Comparison of ENCODE assay signal across 9 cellular contexts in genomic region chr19:42277821-42278809, GRCh38. TPM values are rescaled to one million over a fixed set of nuclear protein-coding genes. Genes with fewer than 3 reads are reported as not detected.
DNase-seq lines count a peak whose midpoint lies in the region; FAIRE-seq and TF ChIP-seq lines count a peak whose summit lies in the region.
"Had no signal": no experiment of that assay in that cellular context is flagged by ENCODE, and none has a peak within 500 bp of the region (broad histone marks: within the 10 kb centered on the region; RNA-seq: fewer than 3 reads in every experiment).

No MANE protein-coding gene starts in this region.

- peaks cover 6 to 14% of the 10 kb centered on the region in 2 donors for H3K36me3 Mint-ChIP-seq in CD4-positive, alpha-beta memory T cell

- H3K4me1 Mint-ChIP-seq in CD4-positive, alpha-beta memory T cell, result peaks cover 41 to 48% (median 44%) of the 10 kb centered on the region in 4 donors

- no TSS peak for BruUV-seq in endothelial cell of umbilical vein (replicated peaks; lab: Mats Ljungman, UMichigan)

- H3K4me2 ChIP-seq in endothelial cell of umbilical vein (ENCODE audit: insufficient read depth, low read length) (peak overlapping the region; percentile 13), osteoblast (ENCODE audit: insufficient read depth, low read length) (no peak overlapping the region)

- peaks cover 26% of the 10 kb centered on the region for H3K79me2 ChIP-seq in endothelial cell of umbilical vein (ENCODE audit: control insufficient read depth, insufficient read depth, low read length)
- H3K79me2 ChIP-seq in osteoblast (ENCODE audit: insufficient read depth, low read length), result peaks cover 78% of the 10 kb centered on the region

- H2AFZ ChIP-seq in endothelial cell of umbilical vein (ENCODE audit: low read depth, low read length) (no peak overlapping the region), osteoblast (ENCODE audit: low read length) (no peak overlapping the region)

- peaks cover 56% of the 10 kb centered on the region for H3K4me1 ChIP-seq in CD4-positive, alpha-beta memory T cell (ENCODE audit: insufficient read depth, low read length)
- peaks cover 49% of the 10 kb centered on the region for H3K4me1 ChIP-seq in endothelial cell of umbilical vein (ENCODE audit: control insufficient read depth, extremely low read depth, insufficient read depth, low read length)
- H3K4me1 ChIP-seq in osteoblast (ENCODE audit: insufficient read depth, low read length), result peaks cover 61% of the 10 kb centered on the region

- H4K20me1 ChIP-seq in endothelial cell of umbilical vein (replicated peaks; ENCODE audit: control insufficient read depth, extremely low read depth, insufficient read depth, low read length) (no peaks in the 10 kb centered on the region), osteoblast (ENCODE audit: insufficient read depth, low read length) (peaks cover 59% of the 10 kb centered on the region)

- no peaks in the 10 kb centered on the region for H3K9me3 ChIP-seq in CD4-positive, alpha-beta memory T cell (ENCODE audit: control insufficient read depth in 1 of 2, low read length in 2 of 2)
- H3K9me3 ChIP-seq in endothelial cell of umbilical vein (replicated peaks; ENCODE audit: control insufficient read depth, insufficient read depth, low read length) (no peaks in the 10 kb centered on the region), osteoblast (ENCODE audit: low read depth, low read length) (no peaks in the 10 kb centered on the region)

- in situ Hi-C loops in GM13977 (cut with MboI; ENCODE audit: low pct_unique_long_range_greater_than_20kb, low sequenced_read_pairs, unreplicated experiment), result loop anchor here (25.0 kb wide), 1 partner anchor 166 kb away; no protein-coding TSS in a partner anchor

- H3K9ac ChIP-seq in endothelial cell of umbilical vein (replicated peaks; ENCODE audit: extremely low read depth, insufficient read depth, low read length), result no peak overlapping the region

- no peaks in the 10 kb centered on the region for H3K27me3 ChIP-seq in CD4-positive, alpha-beta memory T cell (ENCODE audit: insufficient read depth, low read length)
- no peaks in the 10 kb centered on the region for H3K27me3 ChIP-seq in endothelial cell of umbilical vein (ENCODE audit: control insufficient read depth in 2 of 2, insufficient read depth in 2 of 2, low read length in 2 of 2)
- H3K27me3 ChIP-seq in osteoblast (ENCODE audit: insufficient read depth, low read length), result no peaks in the 10 kb centered on the region

- peak overlapping the region; percentile 31 for H3K27ac ChIP-seq in CD4-positive, alpha-beta memory T cell (ENCODE audit: low read depth, low read length)
- H3K27ac ChIP-seq in endothelial cell of umbilical vein (ENCODE audit: insufficient read depth, low read depth, low read length) (peak overlapping the region; percentile 64), osteoblast (ENCODE audit: low read depth, low read length) (peak overlapping the region; percentile 45)

- peak; percentile 15 for TF ChIP-seq POLR2A in endothelial cell of umbilical vein (IDR thresholded peaks at IDR 0.05; ENCODE audit: low read depth, low read length)

- POLR2A ChIA-PET in CD4-positive, alpha-beta memory T cell (lab: Charles Lee; ENCODE audit: partially characterized antibody), result interaction anchor here (1.4 to 9.3 kb wide), 6 partner anchors 8 to 146 kb away, joined by 3 to 139 read pairs (median 12); partner anchors contain the start of genes CIC, GSK3A and POU2F2
- POLR2A ChIA-PET in endothelial cell of umbilical vein (lab: Charles Lee), result interaction anchor here (1.4 to 1.6 kb wide), 2 partner anchors 27 to 35 kb away, joined by 4 to 7 read pairs; no protein-coding TSS in a partner anchor

- no peak for DNase-seq in CD4-positive, alpha-beta memory T cell
- DNase-seq in NCI-H2171 (lab: John Stamatoyannopoulos, UW) (peak; percentile 20), endothelial cell of umbilical vein (ENCODE audit: low read depth, low spot score) (peak; percentile 71), osteoblast (ENCODE audit: insufficient read length, low spot score, missing footprints) (no peak), HuH-7.5 (ENCODE audit: low spot score) (no peak), cortex of kidney (lab: John Stamatoyannopoulos, UW) (no peak), amniotic stem cell (lab: John Stamatoyannopoulos, UW) (no peak), GM13977 (ENCODE audit: low spot score) (no peak)
- DNase-seq: activated naive CD4-positive, alpha-beta T cell had no signal

- peak; percentile 73 for FAIRE-seq in endothelial cell of umbilical vein (lab: Jason Lieb, UNC)

- H3K9me3 Mint-ChIP-seq in CD4-positive, alpha-beta memory T cell, result no peaks in the 10 kb centered on the region

- no peaks in the 10 kb centered on the region for H3K27me3 Mint-ChIP-seq in CD4-positive, alpha-beta memory T cell

- dilution Hi-C loops in endothelial cell of umbilical vein (cut with MboI; ENCODE audit: extremely low pct_ligation_motif_present, low sequenced_read_pairs), result no loop called here

- H3K36me3 ChIP-seq in CD4-positive, alpha-beta memory T cell (ENCODE audit: insufficient read depth, low read length), result peaks cover 10% of the 10 kb centered on the region
- peaks cover 7 to 16% of the 10 kb centered on the region in 2 experiments for H3K36me3 ChIP-seq in endothelial cell of umbilical vein (ENCODE audit: control insufficient read depth in 2 of 2, extremely low read depth in 1 of 2, insufficient read depth in 2 of 2, low read length in 2 of 2)
- H3K36me3 ChIP-seq in osteoblast (ENCODE audit: insufficient read depth, low read length), result peaks cover 26% of the 10 kb centered on the region

- no peaks in the 10 kb centered on the region for H3K9me1 ChIP-seq in endothelial cell of umbilical vein (replicated peaks; ENCODE audit: control insufficient read depth, extremely low read depth, insufficient read depth, low read length)

- no peak overlapping the region for H3K4me3 ChIP-seq in CD4-positive, alpha-beta memory T cell (ENCODE audit: low read length in 2 of 2)
- H3K4me3 ChIP-seq in endothelial cell of umbilical vein (replicated peaks in 1 of 3; ENCODE audit: insufficient read depth in 1 of 3, low read depth in 1 of 3, low read length in 3 of 3) (no peak overlapping the region), osteoblast (ENCODE audit: insufficient read depth, low read length) (peak overlapping the region; percentile 13)

- intact Hi-C loops in CD4-positive, alpha-beta memory T cell (cut with micrococcal nuclease), result no loop called here
- intact Hi-C loops in endothelial cell of umbilical vein (cut with micrococcal nuclease), result no loop called here

- TF ChIP-seq CTCF in endothelial cell of umbilical vein (IDR thresholded peaks at IDR 0.05; ENCODE audit: extremely low read depth in 1 of 2, insufficient read depth in 1 of 2, low read depth in 1 of 2, low read length in 2 of 2) (no peak), osteoblast (IDR thresholded peaks at IDR 0.05; ENCODE audit: extremely low read depth, low read depth, low read length) (no peak), GM13977 (IDR thresholded peaks at IDR 0.05; ENCODE audit: extremely low read depth, insufficient read depth, missing control alignments) (no peak)

- CTCF ChIA-PET in CD4-positive, alpha-beta memory T cell (lab: Charles Lee; ENCODE audit: partially characterized antibody), result interaction anchor here (1.5 to 4.4 kb wide), 11 partner anchors 8 to 169 kb away, joined by 5 to 77 read pairs (median 8); partner anchors contain the start of genes CIC, GSK3A and POU2F2
- CTCF ChIA-PET in endothelial cell of umbilical vein (lab: Charles Lee), result interaction anchor here (1.2 to 7.4 kb wide), 9 partner anchors 7 to 165 kb away, joined by 3 to 365 read pairs (median 5); partner anchors contain the start of genes DEDD2, ERF and GSK3A

- peak overlapping the region in 6 of 8 donors; percentile 13 to 93 (median 76) for H3K4me3 Mint-ChIP-seq in CD4-positive, alpha-beta memory T cell

- H3K27ac Mint-ChIP-seq in CD4-positive, alpha-beta memory T cell, result peak overlapping the region; percentile 42 to 96 (median 67)

RNA-seq across cellular contexts. Expression of gene CIC, which starts 9.1 kb away (rescaled TPM):
- 10 to 100 TPM; 81.6 to 82.6 TPM for total RNA-seq in CD4-positive, alpha-beta memory T cell
- 1 to 10 TPM in 1 of 2 donors, not detected in 1; 3.5 TPM for polyA plus RNA-seq in CD4-positive, alpha-beta memory T cell
- total RNA-seq in endothelial cell of umbilical vein (86.0 and 86.3 TPM in 2 replicates), osteoblast (33.6 and 39.1 TPM in 2 replicates)
- 18.4 and 23.5 TPM in 2 replicates for polyA plus RNA-seq in endothelial cell of umbilical vein
- 15.8 and 26.9 TPM in 2 replicates for polyA plus RNA-seq in endothelial cell of umbilical vein (2011; cell fraction: cytosol; rRNA removed)
- polyA plus RNA-seq in endothelial cell of umbilical vein (2011; cell fraction: nucleus; rRNA removed), result 59.1 and 69.4 TPM in 2 replicates
- 28.9 and 43.8 TPM in 2 replicates for polyA plus RNA-seq in endothelial cell of umbilical vein (2012)
- polyA minus RNA-seq in endothelial cell of umbilical vein, result 9.1 and 9.7 TPM in 2 replicates
- 11.2 TPM for polyA minus RNA-seq in endothelial cell of umbilical vein (2011; cell fraction: cytosol; rRNA and poly(A)+ RNA removed)
- 15.3 and 26.1 TPM in 2 replicates for polyA minus RNA-seq in endothelial cell of umbilical vein (2011; cell fraction: nucleus; rRNA and poly(A)+ RNA removed)

RNA-seq across cellular contexts. Expression of gene ERF, which starts 23.2 kb away (rescaled TPM):
- 10 to 100 TPM; 38.5 to 39.9 TPM for total RNA-seq in CD4-positive, alpha-beta memory T cell
- 1 to 10 TPM; 2.7 to 3.7 TPM for polyA plus RNA-seq in CD4-positive, alpha-beta memory T cell
- total RNA-seq in endothelial cell of umbilical vein, result 117 and 130 TPM in 2 replicates
- polyA plus RNA-seq in endothelial cell of umbilical vein, result 102 and 125 TPM in 2 replicates
- polyA plus RNA-seq in endothelial cell of umbilical vein (2011; cell fraction: cytosol; rRNA removed), result 43.3 and 54.3 TPM in 2 replicates
- 130 and 152 TPM in 2 replicates for polyA plus RNA-seq in endothelial cell of umbilical vein (2011; cell fraction: nucleus; rRNA removed)
- 40.7 and 61.9 TPM in 2 replicates for polyA plus RNA-seq in endothelial cell of umbilical vein (2012)
- 76.4 and 95.4 TPM in 2 replicates for polyA minus RNA-seq in endothelial cell of umbilical vein
- 26.5 TPM for polyA minus RNA-seq in endothelial cell of umbilical vein (2011; cell fraction: cytosol; rRNA and poly(A)+ RNA removed)
- 38.5 and 45.5 TPM in 2 replicates for polyA minus RNA-seq in endothelial cell of umbilical vein (2011; cell fraction: nucleus; rRNA and poly(A)+ RNA removed)
- total RNA-seq in osteoblast, result 31.8 and 44.8 TPM in 2 replicates

RNA-seq across cellular contexts. Expression of gene PRR19, which starts 23.8 kb away (rescaled TPM):
- under 1 TPM; 0.28 to 0.64 TPM for total RNA-seq in CD4-positive, alpha-beta memory T cell
- under 1 TPM; 0.48 to 0.85 TPM for polyA plus RNA-seq in CD4-positive, alpha-beta memory T cell
- 1.0 and 1.5 TPM in 2 replicates for total RNA-seq in endothelial cell of umbilical vein
- 1.4 and 1.9 TPM in 2 replicates for polyA plus RNA-seq in endothelial cell of umbilical vein
- 0.98 and 1.0 TPM in 2 replicates for polyA plus RNA-seq in endothelial cell of umbilical vein (2011; cell fraction: cytosol; rRNA removed)
- 0.55 and 0.92 TPM in 2 replicates for polyA plus RNA-seq in endothelial cell of umbilical vein (2011; cell fraction: nucleus; rRNA removed)
- 1.1 and 1.3 TPM in 2 replicates for polyA plus RNA-seq in endothelial cell of umbilical vein (2012)
- 0.53 and 0.62 TPM in 2 replicates for polyA minus RNA-seq in endothelial cell of umbilical vein
- not detected for polyA minus RNA-seq in endothelial cell of umbilical vein (2011; cell fraction: cytosol; rRNA and poly(A)+ RNA removed)
- polyA minus RNA-seq in endothelial cell of umbilical vein (2011; cell fraction: nucleus; rRNA and poly(A)+ RNA removed), result 0.53 and 0.63 TPM in 2 replicates
- 0.36 and 0.59 TPM in 2 replicates for total RNA-seq in osteoblast

RNA-seq across cellular contexts. Expression of gene PAFAH1B3, which starts 24.3 kb away (rescaled TPM):
- 10 to 100 TPM; 17.0 to 17.2 TPM for total RNA-seq in CD4-positive, alpha-beta memory T cell
- 10 to 100 TPM; 35.0 to 43.7 TPM for polyA plus RNA-seq in CD4-positive, alpha-beta memory T cell
- total RNA-seq in endothelial cell of umbilical vein (41.4 and 47.6 TPM in 2 replicates), osteoblast (18.3 and 23.2 TPM in 2 replicates)
- 95.0 and 115 TPM in 2 replicates for polyA plus RNA-seq in endothelial cell of umbilical vein
- 60.9 and 62.4 TPM in 2 replicates for polyA plus RNA-seq in endothelial cell of umbilical vein (2011; cell fraction: cytosol; rRNA removed)
- polyA plus RNA-seq in endothelial cell of umbilical vein (2011; cell fraction: nucleus; rRNA removed), result 37.0 and 38.1 TPM in 2 replicates
- polyA plus RNA-seq in endothelial cell of umbilical vein (2012), result 41.4 and 45.7 TPM in 2 replicates
- 31.2 and 37.2 TPM in 2 replicates for polyA minus RNA-seq in endothelial cell of umbilical vein
- polyA minus RNA-seq in endothelial cell of umbilical vein (2011; cell fraction: cytosol; rRNA and poly(A)+ RNA removed), result 15.9 TPM
- polyA minus RNA-seq in endothelial cell of umbilical vein (2011; cell fraction: nucleus; rRNA and poly(A)+ RNA removed), result 5.5 and 10.9 TPM in 2 replicates

RNA-seq across cellular contexts. Expression of gene TMEM145, which starts 35.0 kb away (rescaled TPM):
- total RNA-seq in CD4-positive, alpha-beta memory T cell, result not detected
- polyA plus RNA-seq in CD4-positive, alpha-beta memory T cell, result not detected
- total RNA-seq in endothelial cell of umbilical vein (not detected in 2 replicates), osteoblast (not detected in 2 replicates)
- 0.24 TPM in 1 of 2 replicates, not detected in the other for polyA plus RNA-seq in endothelial cell of umbilical vein
- polyA plus RNA-seq in endothelial cell of umbilical vein (2011; cell fraction: cytosol; rRNA removed), result not detected in 2 replicates
- polyA plus RNA-seq in endothelial cell of umbilical vein (2011; cell fraction: nucleus; rRNA removed), result 0.38 TPM in 1 of 2 replicates, not detected in the other
- not detected in 2 replicates for polyA plus RNA-seq in endothelial cell of umbilical vein (2012)
- polyA minus RNA-seq in endothelial cell of umbilical vein, result 0.13 TPM in 1 of 2 replicates, not detected in the other
- polyA minus RNA-seq in endothelial cell of umbilical vein (2011; cell fraction: cytosol; rRNA and poly(A)+ RNA removed), result not detected
- not detected in 2 replicates for polyA minus RNA-seq in endothelial cell of umbilical vein (2011; cell fraction: nucleus; rRNA and poly(A)+ RNA removed)

Comparison
In these comparisons a context has a peak if more than half of its experiments do, and no peak if none do; other contexts are left out.
1. DNase-seq: peak in NCI-H2171 (single experiment) and endothelial cell of umbilical vein (single experiment); none in CD4-positive, alpha-beta memory T cell (0 of 5), osteoblast (single experiment), HuH-7.5 (single experiment), cortex of kidney (single experiment), amniotic stem cell (single experiment) and GM13977 (single experiment).
2. Peak in every context shown above with its lines, with median percentiles within 50 percentile points of each other: H3K27ac ChIP-seq.